ENCODE assay signal across 15 cellular contexts in genomic region chrX:24245201-24245600, GRCh38.
A peak's percentile ranks its signal among the peaks of the same experiment; 100 is the strongest.
DNase-seq lines count a peak whose midpoint lies in the region; ATAC-seq, FAIRE-seq and TF ChIP-seq lines count a peak whose summit lies in the region.
"Had no signal": no experiment of that assay in that cellular context is flagged by ENCODE, and none has a peak within 500 bp of the region (broad histone marks: within the 10 kb centered on the region; RNA-seq: fewer than 3 reads in every experiment).

No MANE protein-coding gene starts in this region.

- no peaks in the 10 kb centered on the region for H3K36me3 ChIP-seq in IMR-90 (ENCODE audit: control insufficient read depth, insufficient read depth, low read length)
- no peaks in the 10 kb centered on the region for H3K36me3 ChIP-seq in bronchial epithelial cell (ENCODE audit: control insufficient read depth, insufficient read depth, low read length)
- no peaks in the 10 kb centered on the region for H3K36me3 ChIP-seq in aorta (ENCODE audit: control insufficient read depth in 1 of 2, insufficient read depth in 2 of 2, low read length in 1 of 2)

- H3K14ac ChIP-seq in IMR-90 (replicated peaks; ENCODE audit: low read depth, low read length): no peak overlapping the region

- H2BK120ac ChIP-seq in IMR-90 (ENCODE audit: low read depth, low read length): no peak overlapping the region

- peak overlapping the region; percentile 40 for H2BK5ac ChIP-seq in IMR-90 (ENCODE audit: low read depth, low read length, poor library complexity, severe bottlenecking)

- intact Hi-C loops in IMR-90 (cut with micrococcal nuclease): loop anchor here (10.0 kb wide), 2 partner anchors 340 to 550 kb away; partner anchors contain the start of genes APOO and CXorf58
- intact Hi-C loops in aorta (cut with DNase I): loop anchor here (10.0 kb wide), 1 partner anchor 160 kb away; no protein-coding TSS in a partner anchor

- no peaks in the 10 kb centered on the region for H3K79me1 ChIP-seq in IMR-90 (ENCODE audit: low read depth in 1 of 2, low read length in 2 of 2)

- peaks cover 5% of the 10 kb centered on the region for H3K4me1 Mint-ChIP-seq in activated naive CD4-positive, alpha-beta T cell treated with anti-CD3 and anti-CD28 coated beads, Interleukin-2, amount 10 ng/mL, durations not matched to agents 7 days and 5 days
- H3K4me1 Mint-ChIP-seq: activated T-helper 17 cell treated with anti-CD3 and anti-CD28 coated beads, Interleukin-2, amount 50 U/mL, for 72 hours had no signal

- no peak overlapping the region for H4K8ac ChIP-seq in IMR-90 (ENCODE audit: low read depth in 2 of 2, low read length in 2 of 2)

- H3K23ac ChIP-seq in IMR-90 (ENCODE audit: low read depth, low read length): no peak overlapping the region

- no peak overlapping the region for H4K5ac ChIP-seq in IMR-90 (ENCODE audit: low read depth, low read length)

- peaks cover 5% of the 10 kb centered on the region for H3K27me3 Mint-ChIP-seq in activated naive CD4-positive, alpha-beta T cell treated with anti-CD3 and anti-CD28 coated beads, Interleukin-2, amount 10 ng/mL, durations not matched to agents 7 days and 5 days
- H3K27me3 Mint-ChIP-seq: activated T-helper 17 cell treated with anti-CD3 and anti-CD28 coated beads, Interleukin-2, amount 50 U/mL, for 72 hours had no signal

- H3K4me3 ChIP-seq in IMR-90 (ENCODE audit: insufficient read depth, low read depth, low read length) (no peak overlapping the region), bronchial epithelial cell (ENCODE audit: low read depth, low read length) (no peak overlapping the region), aorta (ENCODE audit: low read length in 2 of 2) (no peak overlapping the region)

- H3K27ac Mint-ChIP-seq in activated naive CD4-positive, alpha-beta T cell treated with anti-CD3 and anti-CD28 coated beads, Interleukin-2, amount 10 ng/mL, durations not matched to agents 7 days and 5 days: no peak overlapping the region
- H3K27ac Mint-ChIP-seq: activated T-helper 17 cell treated with anti-CD3 and anti-CD28 coated beads, Interleukin-2, amount 50 U/mL, for 72 hours had no signal

- no peak overlapping the region for H2AK5ac ChIP-seq in IMR-90 (ENCODE audit: low read depth, low read length)

- CTCF ChIA-PET in IMR-90 (lab: Yijun Ruan, JAX): no interaction called here
- CTCF ChIA-PET in activated naive CD4-positive, alpha-beta T cell treated with anti-CD3 and anti-CD28 coated beads, Interleukin-2, amount 10 ng/mL, durations not matched to agents 7 days and 5 days (lab: Charles Lee): no interaction called here

- peak; percentile 52 for DNase-seq in AG20443 (ENCODE audit: low spot score)
- peak; percentile 70 for DNase-seq in IMR-90
- DNase-seq in bronchial epithelial cell (ENCODE audit: low read depth): peak; percentile 77
- DNase-seq in islet precursor cell: peak; percentile 65
- DNase-seq in aorta: no peak
- no peak for DNase-seq in ureter (ENCODE audit: low spot score)
- no peak for DNase-seq in activated naive CD4-positive, alpha-beta T cell treated with anti-CD3 and anti-CD28 coated beads, Interleukin-2, amount 10 ng/mL, durations not matched to agents 7 days and 5 days
- DNase-seq: activated CD4-positive, CD25-positive, alpha-beta regulatory T cell; cortex of kidney; RPMI8226; stimulated activated CD4-positive, alpha-beta T cell treated with anti-CD3 and anti-CD28 coated beads, Interleukin-15, amount 100 ng/mL, for 24 hours had no signal

- TF ChIP-seq CTCF in IMR-90 (conservative IDR thresholded peaks at IDR 0.05; ENCODE audit: low read depth, low read length) (no peak), bronchial epithelial cell (IDR thresholded peaks at IDR 0.05; ENCODE audit: insufficient read depth, low read length, severe bottlenecking) (no peak)

- POLR2A ChIA-PET in IMR-90 (lab: Charles Lee; ENCODE audit: unreplicated experiment): no interaction called here

- H3K9ac ChIP-seq in IMR-90 (ENCODE audit: low read depth, low read length): no peak overlapping the region

- no peak overlapping the region for H2AK9ac ChIP-seq in IMR-90 (replicated peaks; ENCODE audit: low read depth, low read length, poor library complexity)

- in situ Hi-C loops in IMR-90 (cut with MboI; ENCODE audit: low sequenced_read_pairs): no loop called here

- H3K27ac ChIP-seq in IMR-90 (ENCODE audit: insufficient read depth, low read length): no peak overlapping the region
- H3K27ac ChIP-seq in aorta (ENCODE audit: low read depth in 1 of 2, low read length in 2 of 2): no peak overlapping the region

- TF ChIP-seq POLR2A in IMR-90 (IDR thresholded peaks at IDR 0.05; ENCODE audit: low read depth, low read length): no peak

- peak; percentile 78 for ATAC-seq in IMR-90 (ENCODE audit: low read depth)
- no peak for ATAC-seq in GM21381 (IDR thresholded peaks at IDR 0.05; ENCODE audit: unreplicated experiment)
- ATAC-seq in aorta (ENCODE audit: low FRiP score): no peak
- ATAC-seq: activated T-helper 17 cell treated with anti-CD3 and anti-CD28 coated beads, Interleukin-2, amount 50 U/mL, for 72 hours had no signal

- no peak overlapping the region for H3K4me3 Mint-ChIP-seq in activated naive CD4-positive, alpha-beta T cell treated with anti-CD3 and anti-CD28 coated beads, Interleukin-2, amount 10 ng/mL, durations not matched to agents 7 days and 5 days
- H3K4me3 Mint-ChIP-seq: activated T-helper 17 cell treated with anti-CD3 and anti-CD28 coated beads, Interleukin-2, amount 50 U/mL, for 72 hours had no signal

- dilution Hi-C loops in IMR-90 (cut with HindIII; ENCODE audit: low sequenced_read_pairs, unreplicated experiment): no loop called here

- no CpG with 5 or more reads among the region's 6 CpGs for WGBS in IMR-90 (ENCODE audit: extremely low coverage in 2 of 2, insufficient read length in 1 of 2), 2 experiments
- 27 to 42% methylated on average over 6 of the region's 6 CpGs for WGBS in aorta, 2 donors

- TF ChIP-seq RAD21 in IMR-90 (IDR thresholded peaks at IDR 0.05; ENCODE audit: low read length): no peak

- H3K9me3 ChIP-seq in IMR-90 (ENCODE audit: control insufficient read depth, insufficient read depth, low read length) (no peaks in the 10 kb centered on the region), aorta (ENCODE audit: control insufficient read depth, low read length) (no peaks in the 10 kb centered on the region)

- peaks cover 6% of the 10 kb centered on the region; the same call in 1 of the 2 replicates for H3K27me3 ChIP-seq in IMR-90 (ENCODE audit: control insufficient read depth, insufficient read depth, low read length)
- H3K27me3 ChIP-seq in bronchial epithelial cell (ENCODE audit: control insufficient read depth, insufficient read depth, low read length): no peaks in the 10 kb centered on the region
- H3K27me3 ChIP-seq in aorta (ENCODE audit: control insufficient read depth in 1 of 2, insufficient read depth in 2 of 2, low read length in 1 of 2): no peaks in the 10 kb centered on the region

- no peak overlapping the region for H3K56ac ChIP-seq in IMR-90 (ENCODE audit: extremely low read depth, insufficient read depth, low read length)

- H4K20me1 ChIP-seq in IMR-90 (ENCODE audit: insufficient read depth, low read length): no peaks in the 10 kb centered on the region

- no peak overlapping the region for H2BK20ac ChIP-seq in IMR-90 (ENCODE audit: low read depth, low read length)

- BruUV-seq in IMR-90 (replicated peaks; lab: Mats Ljungman, UMichigan): no TSS peak

- no peaks in the 10 kb centered on the region for H3K9me3 Mint-ChIP-seq in activated naive CD4-positive, alpha-beta T cell treated with anti-CD3 and anti-CD28 coated beads, Interleukin-2, amount 10 ng/mL, durations not matched to agents 7 days and 5 days
- H3K9me3 Mint-ChIP-seq: activated T-helper 17 cell treated with anti-CD3 and anti-CD28 coated beads, Interleukin-2, amount 50 U/mL, for 72 hours had no signal

- no peak overlapping the region for H2BK15ac ChIP-seq in IMR-90 (ENCODE audit: low read depth, low read length)

- H3K4ac ChIP-seq in IMR-90 (ENCODE audit: low read depth, low read length): no peak overlapping the region

- H3K4me1 ChIP-seq in IMR-90 (ENCODE audit: control insufficient read depth, insufficient read depth, low read length) (no peaks in the 10 kb centered on the region), aorta (ENCODE audit: control insufficient read depth in 1 of 2, insufficient read depth in 2 of 2, low read length in 2 of 2) (no peaks in the 10 kb centered on the region)

- peaks cover 5% of the 10 kb centered on the region; the same call in 1 of the 2 replicates for H3K9me1 ChIP-seq in IMR-90 (ENCODE audit: insufficient read depth, low read length)

- H2AFZ ChIP-seq in IMR-90 (replicated peaks; ENCODE audit: low read length, poor library complexity): no peak overlapping the region

- peak overlapping the region; percentile 53; the same call in 1 of the 2 replicates for H3K4me2 ChIP-seq in IMR-90 (ENCODE audit: low read depth, low read length)

- no peaks in the 10 kb centered on the region for H3K36me3 Mint-ChIP-seq in activated naive CD4-positive, alpha-beta T cell treated with anti-CD3 and anti-CD28 coated beads, Interleukin-2, amount 10 ng/mL, durations not matched to agents 7 days and 5 days

- FAIRE-seq in bronchial epithelial cell (lab: Jason Lieb, UNC): no peak
- FAIRE-seq: GM12892, HepG2 had no signal

- no peak overlapping the region for H3K18ac ChIP-seq in IMR-90 (ENCODE audit: low read depth, low read length)

- H4K91ac ChIP-seq in IMR-90 (ENCODE audit: insufficient read depth, low read depth, low read length): no peak overlapping the region

TF ChIP-seq in IMR-90, 13 proteins besides CTCF, POLR2A, EP300 and RAD21 (continues in another document):
- no peak for TF ChIP-seq USF2 (IDR thresholded peaks at IDR 0.05; ENCODE audit: low read depth, low read length)
- TF ChIP-seq MAFK (IDR thresholded peaks at IDR 0.05; ENCODE audit: low read depth, low read length): no peak
- no peak for TF ChIP-seq SMC3 (IDR thresholded peaks at IDR 0.05; ENCODE audit: low read depth, low read length)
- TF ChIP-seq FOS (IDR thresholded peaks at IDR 0.05; ENCODE audit: low read depth, low read length): peak; percentile 46; the same call in 1 of the 2 replicates
- TF ChIP-seq MAZ (IDR thresholded peaks at IDR 0.05; ENCODE audit: borderline replicate concordance, low read depth, low read length): no peak
- peak; percentile 34; the same call in 1 of the 2 replicates for TF ChIP-seq CEBPB (IDR thresholded peaks at IDR 0.05; ENCODE audit: low read depth, low read length)
- TF ChIP-seq RCOR1 (IDR thresholded peaks at IDR 0.05; ENCODE audit: insufficient replicate concordance, low read length): no peak
- no peak for TF ChIP-seq NFE2L2 (IDR thresholded peaks at IDR 0.05; ENCODE audit: low read depth, low read length)
- no peak for TF ChIP-seq MXI1 (IDR thresholded peaks at IDR 0.05; ENCODE audit: borderline replicate concordance, low read depth, low read length)
- TF ChIP-seq RFX5 (IDR thresholded peaks at IDR 0.05; ENCODE audit: low read depth, low read length): no peak

Comparison
In these comparisons a context has a peak if more than half of its experiments do, and no peak if none do; other contexts are left out.
1. DNase-seq: peak in AG20443 (single experiment), IMR-90 (single experiment), bronchial epithelial cell (single experiment) and islet precursor cell (single experiment); none in aorta (0 of 2), ureter (single experiment) and activated naive CD4-positive, alpha-beta T cell treated with anti-CD3 and anti-CD28 coated beads, Interleukin-2, amount 10 ng/mL, durations not matched to agents 7 days and 5 days (single experiment).